Comparison of ENCODE assay signal across 21 cellular contexts in the genomic region with DNA sequence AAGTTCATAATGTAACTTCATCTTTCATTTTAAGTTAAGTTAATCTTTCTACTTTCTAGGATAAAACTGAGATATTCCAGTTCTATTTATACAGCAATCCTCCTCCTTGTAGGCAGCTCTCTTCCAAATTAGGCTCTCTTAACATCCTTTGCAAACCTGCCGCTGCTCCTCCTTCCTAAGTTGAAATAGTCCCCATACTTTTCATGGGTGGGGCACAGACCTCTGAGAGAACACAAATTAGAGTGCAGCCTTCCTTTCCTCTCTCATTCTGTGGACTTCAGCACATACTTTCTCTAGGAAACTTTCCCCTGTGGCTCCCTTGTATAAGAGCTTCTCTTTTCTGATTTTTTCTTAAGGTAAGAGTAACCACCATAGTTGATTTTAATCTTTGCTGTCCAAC. TPM values are rescaled to one million over a fixed set of nuclear protein-coding genes. Genes with fewer than 3 reads are reported as not detected.
DNase-seq lines count a peak whose midpoint lies in the region; ATAC-seq, FAIRE-seq and TF ChIP-seq lines count a peak whose summit lies in the region.
"Had no signal": no experiment of that assay in that cellular context is flagged by ENCODE, and none has a peak within 500 bp of the region (broad histone marks: within the 10 kb centered on the region; RNA-seq: fewer than 3 reads in every experiment).

No MANE protein-coding gene starts in this region.

- H3K27me3 ChIP-seq in IMR-90 (ENCODE audit: control insufficient read depth, insufficient read depth, low read length) (no peaks in the 10 kb centered on the region), mesendoderm (ENCODE audit: insufficient read depth, low read length, poor library complexity) (no peaks in the 10 kb centered on the region), prostate gland (replicated peaks; ENCODE audit: insufficient read depth) (no peaks in the 10 kb centered on the region)
- H3K27me3 ChIP-seq: transverse colon had no signal

- H3K4me3 ChIP-seq in IMR-90 (ENCODE audit: insufficient read depth, low read depth, low read length) (no peak overlapping the region), mesendoderm (ENCODE audit: low read length) (no peak overlapping the region), prostate gland (no peak overlapping the region)
- H3K4me3 ChIP-seq: transverse colon had no signal

- BruUV-seq in IMR-90 (replicated peaks; lab: Mats Ljungman, UMichigan): no TSS peak

- dilution Hi-C loops in IMR-90 (cut with HindIII; ENCODE audit: low sequenced_read_pairs, unreplicated experiment): no loop called here

- H2AK9ac ChIP-seq in IMR-90 (replicated peaks; ENCODE audit: low read depth, low read length, poor library complexity): no peak overlapping the region

- H4K91ac ChIP-seq in IMR-90 (ENCODE audit: insufficient read depth, low read depth, low read length): no peak overlapping the region

- H3K27ac Mint-ChIP-seq in chondrocyte (ENCODE audit: unreplicated experiment) (peak overlapping the region; percentile 81), T-helper 17 cell (no peak overlapping the region)
- H3K27ac Mint-ChIP-seq in activated naive CD4-positive, alpha-beta T cell treated with anti-CD3 and anti-CD28 coated beads, Interleukin-2, amount 10 ng/mL, durations not matched to agents 7 days and 5 days: no peak overlapping the region
- H3K27ac Mint-ChIP-seq: activated T-helper 17 cell treated with anti-CD3 and anti-CD28 coated beads, Interleukin-2, amount 50 U/mL, for 72 hours; endodermal cell; stimulated activated effector memory CD8-positive, alpha-beta T cell treated with anti-CD3 and anti-CD28 coated beads, Interleukin-12 subunit alpha, Interleukin-12 subunit beta, amount 100 ng/mL, for 72 hours; T-helper 2 cell treated with Interferon-gamma antibody and Interleukin-4, amounts not matched to agents 5 μg/mL and 100 μg/mL, for 36 hours had no signal

- H4K5ac ChIP-seq in IMR-90 (ENCODE audit: low read depth, low read length): no peak overlapping the region
- no peak overlapping the region for H4K5ac ChIP-seq in mesendoderm (ENCODE audit: low read length)

- H3K9ac ChIP-seq in IMR-90 (ENCODE audit: low read depth, low read length): no peak overlapping the region
- H3K9ac ChIP-seq in mesendoderm (ENCODE audit: low read length): no peak overlapping the region

- H3K36me3 Mint-ChIP-seq in chondrocyte (ENCODE audit: low read depth): peaks cover 4% of the 10 kb centered on the region
- H3K36me3 Mint-ChIP-seq in T-helper 17 cell (ENCODE audit: low read depth): peaks cover 2% of the 10 kb centered on the region
- no peaks in the 10 kb centered on the region for H3K36me3 Mint-ChIP-seq in activated naive CD4-positive, alpha-beta T cell treated with anti-CD3 and anti-CD28 coated beads, Interleukin-2, amount 10 ng/mL, durations not matched to agents 7 days and 5 days

- H2AFZ ChIP-seq in IMR-90 (replicated peaks; ENCODE audit: low read length, poor library complexity): no peak overlapping the region

- H2AK5ac ChIP-seq in IMR-90 (ENCODE audit: low read depth, low read length) (no peak overlapping the region), mesendoderm (ENCODE audit: low read length) (no peak overlapping the region)

- H3K79me1 ChIP-seq in IMR-90 (ENCODE audit: low read depth in 1 of 2, low read length in 2 of 2): peaks cover 41 to 75% of the 10 kb centered on the region in 2 experiments
- H3K79me1 ChIP-seq in mesendoderm (ENCODE audit: low read length): peaks cover 2% of the 10 kb centered on the region

- ATAC-seq in IMR-90 (ENCODE audit: low read depth) (no peak; the same call in 1 of the 2 replicates), T-helper 17 cell (no peak)
- ATAC-seq: activated T-helper 17 cell treated with anti-CD3 and anti-CD28 coated beads, Interleukin-2, amount 50 U/mL, for 72 hours; left cardiac atrium; stimulated activated effector memory CD8-positive, alpha-beta T cell treated with anti-CD3 and anti-CD28 coated beads, Interleukin-12 subunit alpha, Interleukin-12 subunit beta, amount 100 ng/mL, for 72 hours had no signal

- H3K4me2 ChIP-seq in IMR-90 (ENCODE audit: low read depth, low read length) (no peak overlapping the region), mesendoderm (ENCODE audit: low read length) (no peak overlapping the region)

- H3K79me2 ChIP-seq in mesendoderm (ENCODE audit: control insufficient read depth, insufficient read depth, low read length): no peaks in the 10 kb centered on the region

- no peak for FAIRE-seq in urothelium cell line (lab: Jason Lieb, UNC)

- 80% methylated on average over 1 of the region's 1 CpG; no CpG with 5 or more reads in 1 of the 2 experiments for WGBS in IMR-90 (ENCODE audit: extremely low coverage in 2 of 2, insufficient read length in 1 of 2), 2 experiments
- no CpG with 5 or more reads among the region's 1 CpG for WGBS in mesendoderm (ENCODE audit: extremely low coverage, insufficient coverage, low lambda C conversion rate)
- WGBS in prostate gland: 62% methylated on average over 1 of the region's 1 CpG

- H4K20me1 ChIP-seq in IMR-90 (ENCODE audit: insufficient read depth, low read length): peaks cover 18% of the 10 kb centered on the region

- no peak overlapping the region for H3K18ac ChIP-seq in IMR-90 (ENCODE audit: low read depth, low read length)
- no peak overlapping the region for H3K18ac ChIP-seq in mesendoderm (ENCODE audit: low read length)

- H3K4me3 Mint-ChIP-seq in chondrocyte (ENCODE audit: unreplicated experiment) (peak overlapping the region; percentile 36), T-helper 17 cell (no peak overlapping the region)
- H3K4me3 Mint-ChIP-seq in activated naive CD4-positive, alpha-beta T cell treated with anti-CD3 and anti-CD28 coated beads, Interleukin-2, amount 10 ng/mL, durations not matched to agents 7 days and 5 days: no peak overlapping the region
- H3K4me3 Mint-ChIP-seq: activated T-helper 17 cell treated with anti-CD3 and anti-CD28 coated beads, Interleukin-2, amount 50 U/mL, for 72 hours; endodermal cell; stimulated activated effector memory CD8-positive, alpha-beta T cell treated with anti-CD3 and anti-CD28 coated beads, Interleukin-12 subunit alpha, Interleukin-12 subunit beta, amount 100 ng/mL, for 72 hours; T-helper 2 cell treated with Interferon-gamma antibody and Interleukin-4, amounts not matched to agents 5 μg/mL and 100 μg/mL, for 36 hours had no signal

- H3K27me3 Mint-ChIP-seq in chondrocyte (ENCODE audit: low read depth): no peaks in the 10 kb centered on the region
- no peaks in the 10 kb centered on the region for H3K27me3 Mint-ChIP-seq in T-helper 17 cell
- H3K27me3 Mint-ChIP-seq in activated naive CD4-positive, alpha-beta T cell treated with anti-CD3 and anti-CD28 coated beads, Interleukin-2, amount 10 ng/mL, durations not matched to agents 7 days and 5 days: no peaks in the 10 kb centered on the region
- H3K27me3 Mint-ChIP-seq: activated T-helper 17 cell treated with anti-CD3 and anti-CD28 coated beads, Interleukin-2, amount 50 U/mL, for 72 hours had no signal

- H2BK20ac ChIP-seq in IMR-90 (ENCODE audit: low read depth, low read length): no peak overlapping the region

- H3K4me1 ChIP-seq in IMR-90 (ENCODE audit: control insufficient read depth, insufficient read depth, low read length) (peaks cover 8% of the 10 kb centered on the region), mesendoderm (ENCODE audit: control insufficient read depth, low read depth, low read length) (peaks cover 3% of the 10 kb centered on the region), prostate gland (replicated peaks) (peaks cover 8% of the 10 kb centered on the region)

- H4K8ac ChIP-seq in IMR-90 (ENCODE audit: low read depth in 2 of 2, low read length in 2 of 2): 0 out of 4 replicates have a peak overlapping the region, but pooled peaks of 1 of the 2 experiments have one; percentile 9
- H4K8ac ChIP-seq in mesendoderm (ENCODE audit: low read depth, low read length): no peak overlapping the region

- H2BK120ac ChIP-seq in IMR-90 (ENCODE audit: low read depth, low read length) (no peak overlapping the region), mesendoderm (ENCODE audit: low read depth, low read length) (no peak overlapping the region)

- H3K9me3 ChIP-seq in IMR-90 (ENCODE audit: control insufficient read depth, insufficient read depth, low read length) (no peaks in the 10 kb centered on the region), prostate gland (no peaks in the 10 kb centered on the region), T-helper 17 cell (ENCODE audit: control insufficient read depth, low read length, poor library complexity, severe bottlenecking) (no peaks in the 10 kb centered on the region)
- H3K9me3 ChIP-seq: transverse colon had no signal

- TF ChIP-seq POLR2A in IMR-90 (IDR thresholded peaks at IDR 0.05; ENCODE audit: low read depth, low read length) (no peak), prostate gland (IDR thresholded peaks at IDR 0.05) (no peak)

- H3K27ac ChIP-seq in IMR-90 (ENCODE audit: insufficient read depth, low read length): no peak overlapping the region
- H3K27ac ChIP-seq in mesendoderm (ENCODE audit: low read depth, low read length): no peak overlapping the region
- H3K27ac ChIP-seq in prostate gland: no peak overlapping the region
- H3K27ac ChIP-seq: C4-2B, transverse colon had no signal

- no peak for DNase-seq in IMR-90
- no peak for DNase-seq in chondrocyte (ENCODE audit: low spot score)
- peak; percentile 74 for DNase-seq in mesendoderm
- peak; percentile 34 for DNase-seq in urothelium cell line (ENCODE audit: low spot score)
- no peak for DNase-seq in DMS153 treated with DMSO at 0.1 percent for 48 hours (lab: John Stamatoyannopoulos, UW; ENCODE audit: unreplicated experiment)
- no peak for DNase-seq in prostate gland (ENCODE audit: low spot score)
- DNase-seq in T-helper 17 cell: no peak
- no peak for DNase-seq in activated naive CD4-positive, alpha-beta T cell treated with anti-CD3 and anti-CD28 coated beads, Interleukin-2, amount 10 ng/mL, durations not matched to agents 7 days and 5 days
- DNase-seq: activated CD4-positive, CD25-positive, alpha-beta regulatory T cell; endodermal cell; H7; left cardiac atrium; MM.1S; NCI-H187; NCI-H446 treated with DMSO at 0.1 percent for 48 hours; SIG-M5; transverse colon had no signal

- POLR2A ChIA-PET in IMR-90 (lab: Charles Lee; ENCODE audit: unreplicated experiment): no interaction called here

- no peak overlapping the region for H3K14ac ChIP-seq in IMR-90 (replicated peaks; ENCODE audit: low read depth, low read length)

- TF ChIP-seq CTCF in IMR-90 (conservative IDR thresholded peaks at IDR 0.05; ENCODE audit: low read depth, low read length) (no peak), chondrocyte (IDR thresholded peaks at IDR 0.05) (no peak), prostate gland (IDR thresholded peaks at IDR 0.05) (no peak)

- intact Hi-C loops in IMR-90 (cut with micrococcal nuclease) (no loop called here), prostate gland (cut with DNase I) (loop anchor here (10.0 kb wide), 1 partner anchor 152 kb away; no protein-coding TSS in a partner anchor)

- in situ Hi-C loops in IMR-90 (cut with MboI; ENCODE audit: low sequenced_read_pairs): no loop called here

- H3K9me3 Mint-ChIP-seq in chondrocyte (ENCODE audit: low read depth): no peaks in the 10 kb centered on the region
- no peaks in the 10 kb centered on the region for H3K9me3 Mint-ChIP-seq in activated naive CD4-positive, alpha-beta T cell treated with anti-CD3 and anti-CD28 coated beads, Interleukin-2, amount 10 ng/mL, durations not matched to agents 7 days and 5 days
- H3K9me3 Mint-ChIP-seq: activated T-helper 17 cell treated with anti-CD3 and anti-CD28 coated beads, Interleukin-2, amount 50 U/mL, for 72 hours; stimulated activated effector memory CD8-positive, alpha-beta T cell treated with anti-CD3 and anti-CD28 coated beads, Interleukin-12 subunit alpha, Interleukin-12 subunit beta, amount 100 ng/mL, for 72 hours; T-helper 2 cell treated with Interferon-gamma antibody and Interleukin-4, amounts not matched to agents 5 μg/mL and 100 μg/mL, for 36 hours had no signal

- no peak overlapping the region for H2BK15ac ChIP-seq in IMR-90 (ENCODE audit: low read depth, low read length)
- no peak overlapping the region for H2BK15ac ChIP-seq in mesendoderm (replicated peaks; ENCODE audit: low read depth)

- H3K23ac ChIP-seq in IMR-90 (ENCODE audit: low read depth, low read length): 0 out of 2 replicates have a peak overlapping the region, but pooled peaks have one; percentile 42
- no peak overlapping the region for H3K23ac ChIP-seq in mesendoderm (ENCODE audit: low read length)

- H3K56ac ChIP-seq in IMR-90 (ENCODE audit: extremely low read depth, insufficient read depth, low read length) (no peak overlapping the region), mesendoderm (ENCODE audit: low read length) (no peak overlapping the region)

- CTCF ChIA-PET in IMR-90 (lab: Yijun Ruan, JAX): no interaction called here
- CTCF ChIA-PET in activated naive CD4-positive, alpha-beta T cell treated with anti-CD3 and anti-CD28 coated beads, Interleukin-2, amount 10 ng/mL, durations not matched to agents 7 days and 5 days (lab: Charles Lee): interaction anchor here (0.8 kb wide), 1 partner anchor 191 kb away, joined by 4 read pairs; no protein-coding TSS in a partner anchor

- H2BK5ac ChIP-seq in IMR-90 (ENCODE audit: low read depth, low read length, poor library complexity, severe bottlenecking) (no peak overlapping the region), mesendoderm (ENCODE audit: low read length) (no peak overlapping the region)

- H3K4me1 Mint-ChIP-seq in chondrocyte (ENCODE audit: low read depth) (peaks cover 73% of the 10 kb centered on the region), T-helper 17 cell (no peaks in the 10 kb centered on the region)
- H3K4me1 Mint-ChIP-seq in activated naive CD4-positive, alpha-beta T cell treated with anti-CD3 and anti-CD28 coated beads, Interleukin-2, amount 10 ng/mL, durations not matched to agents 7 days and 5 days: no peaks in the 10 kb centered on the region
- H3K4me1 Mint-ChIP-seq: activated T-helper 17 cell treated with anti-CD3 and anti-CD28 coated beads, Interleukin-2, amount 50 U/mL, for 72 hours; endodermal cell; stimulated activated effector memory CD8-positive, alpha-beta T cell treated with anti-CD3 and anti-CD28 coated beads, Interleukin-12 subunit alpha, Interleukin-12 subunit beta, amount 100 ng/mL, for 72 hours had no signal

- H3K36me3 ChIP-seq in IMR-90 (ENCODE audit: control insufficient read depth, insufficient read depth, low read length): peaks cover 39% of the 10 kb centered on the region
- peaks cover 1% of the 10 kb centered on the region for H3K36me3 ChIP-seq in mesendoderm (ENCODE audit: control insufficient read depth, insufficient read depth, low read length)
- no peaks in the 10 kb centered on the region for H3K36me3 ChIP-seq in prostate gland
- H3K36me3 ChIP-seq: transverse colon had no signal

- peaks cover 15% of the 10 kb centered on the region for H3K9me1 ChIP-seq in IMR-90 (ENCODE audit: insufficient read depth, low read length)

- TF ChIP-seq RAD21 in IMR-90 (IDR thresholded peaks at IDR 0.05; ENCODE audit: low read length): no peak

- H3K4ac ChIP-seq in IMR-90 (ENCODE audit: low read depth, low read length) (no peak overlapping the region), mesendoderm (ENCODE audit: low read depth, low read length) (no peak overlapping the region)

RNA-seq across cellular contexts. Expression of gene TWSG1, which starts 28.3 kb away (rescaled TPM):
- total RNA-seq in IMR-90 (2012; rRNA removed): 115 and 151 TPM in 2 replicates
- 69.4 and 80.4 TPM in 2 replicates for polyA plus RNA-seq in IMR-90 (2012; rRNA removed)
- 40.7 and 86.9 TPM in 2 replicates for polyA plus RNA-seq in IMR-90 (2012; cell fraction: cytosol; rRNA removed)
- polyA plus RNA-seq in IMR-90 (2012; cell fraction: nucleus; rRNA removed; ENCODE audit: low replicate concordance): 10.9 and 32.1 TPM in 2 replicates
- total RNA-seq in chondrocyte: 79.7 to 99.5 TPM (median 90.5 TPM) in 3 replicates
- 18.8 TPM for polyA plus RNA-seq in mesendoderm (2013, experiment 1 of 2)
- polyA plus RNA-seq in mesendoderm (2013, experiment 2 of 2): 18.8 TPM
- total RNA-seq in prostate gland: 10 to 100 TPM; 32.2 to 46.0 TPM
- total RNA-seq in T-helper 17 cell: 1 to 10 TPM; 1.7 to 6.1 TPM

Comparison
In these comparisons a context has a peak if more than half of its experiments do, and no peak if none do; other contexts are left out.
1. DNase-seq: peak in mesendoderm (single experiment) and urothelium cell line (single experiment); none in IMR-90 (single experiment), chondrocyte (single experiment), DMS153 treated with DMSO at 0.1 percent for 48 hours (single experiment), prostate gland (single experiment), T-helper 17 cell (0 of 3) and activated naive CD4-positive, alpha-beta T cell treated with anti-CD3 and anti-CD28 coated beads, Interleukin-2, amount 10 ng/mL, durations not matched to agents 7 days and 5 days (single experiment).
2. RNA of gene TWSG1, which starts 28.3 kb away (total RNA-seq): 115 to 151 TPM in IMR-90, 79.7 to 99.5 TPM in chondrocyte and 32.2 to 46.0 TPM in prostate gland; 1.7 to 6.1 TPM in T-helper 17 cell; every median in the first group is over 4 times any median in the second.